29 cellular contexts compared by ENCODE assay signal in genomic region chr1:232503497-232503896, GRCh38.
"Had no signal": no experiment of that assay in that cellular context is flagged by ENCODE, and none has a peak within 500 bp of the region (broad histone marks: within the 10 kb centered on the region; RNA-seq: fewer than 3 reads in every experiment).

No MANE protein-coding gene starts in this region.

- H3K4me2 ChIP-seq: neural progenitor cell had no signal

- H3K27me3 ChIP-seq: neural progenitor cell, ovary, right lobe of liver, sigmoid colon, suprapubic skin, testis, tibial artery, transverse colon, upper lobe of right lung, uterus had no signal

- H3K27me3 Mint-ChIP-seq: progenitor cell of endocrine pancreas, type B pancreatic cell had no signal

- H3K4me3 ChIP-seq: neural progenitor cell, ovary, psoas muscle, right lobe of liver, sigmoid colon, suprapubic skin, testis, tibial artery, transverse colon, upper lobe of right lung, uterus had no signal

- H3K27ac ChIP-seq: neural progenitor cell, ovary, parathyroid adenoma, psoas muscle, right lobe of liver, sigmoid colon, suprapubic skin, testis, tibial artery, transverse colon, upper lobe of right lung, uterus had no signal

- H3K9me3 Mint-ChIP-seq: natural killer cell; nephron; stimulated activated effector memory CD8-positive, alpha-beta T cell treated with anti-CD3 and anti-CD28 coated beads, Interleukin-12 subunit alpha, Interleukin-12 subunit beta, amount 100 ng/mL, for 72 hours; stimulated activated naive CD8-positive, alpha-beta T cell treated with anti-CD3 and anti-CD28 coated beads, Interleukin-15, amount 100 ng/mL, for 72 hours; type B pancreatic cell had no signal

- H3K36me3 ChIP-seq: neural progenitor cell, ovary, right lobe of liver, sigmoid colon, suprapubic skin, tibial artery, transverse colon, upper lobe of right lung, uterus had no signal

- H3K9ac ChIP-seq: neural progenitor cell, parathyroid adenoma had no signal

- H3K79me2 ChIP-seq: parathyroid adenoma had no signal

- H2AFZ ChIP-seq: neural progenitor cell, parathyroid adenoma had no signal

- ATAC-seq: natural killer cell; psoas muscle; right cardiac atrium; right lobe of liver; stimulated activated effector memory CD8-positive, alpha-beta T cell treated with anti-CD3 and anti-CD28 coated beads, Interleukin-12 subunit alpha, Interleukin-12 subunit beta, amount 100 ng/mL, for 72 hours; stimulated activated naive CD8-positive, alpha-beta T cell treated with anti-CD3 and anti-CD28 coated beads, Interleukin-15, amount 100 ng/mL, for 72 hours; stimulated activated naive CD8-positive, alpha-beta T cell treated with anti-CD3 and anti-CD28 coated beads, Interleukin-15, Interleukin-2, amounts not matched to agents 100 U/mL and 50 U/mL, for 24 hours; upper lobe of right lung had no signal

- H3K4me1 ChIP-seq: parathyroid adenoma, right lobe of liver, testis, tibial artery, uterus had no signal

- H3K27ac Mint-ChIP-seq: natural killer cell; nephron; neural progenitor cell; progenitor cell of endocrine pancreas; stimulated activated effector memory CD8-positive, alpha-beta T cell treated with anti-CD3 and anti-CD28 coated beads, Interleukin-12 subunit alpha, Interleukin-12 subunit beta, amount 100 ng/mL, for 72 hours; stimulated activated naive CD8-positive, alpha-beta T cell treated with anti-CD3 and anti-CD28 coated beads, Interleukin-15, amount 100 ng/mL, for 72 hours; type B pancreatic cell had no signal

- H3K36me3 Mint-ChIP-seq: natural killer cell; stimulated activated effector memory CD8-positive, alpha-beta T cell treated with anti-CD3 and anti-CD28 coated beads, Interleukin-12 subunit alpha, Interleukin-12 subunit beta, amount 100 ng/mL, for 72 hours had no signal

- DNase-seq: natural killer cell; occipital lobe; ovary; posterior cingulate gyrus; psoas muscle; right cardiac atrium; right lobe of liver; sigmoid colon; small intestine; stimulated activated CD4-positive, alpha-beta T cell treated with anti-CD3 and anti-CD28 coated beads, Interleukin-15, amount 100 ng/mL, for 24 hours; stimulated activated CD4-positive, alpha-beta T cell treated with anti-CD3 and anti-CD28 coated beads, Interleukin-2, amount 100 ng/mL, for 24 hours; stimulated activated CD4-positive, alpha-beta T cell treated with anti-CD3 and anti-CD28 coated beads, Interleukin-2, amount 100 ng/mL, for 48 hours; stimulated activated CD4-positive, alpha-beta T cell treated with anti-CD3 and anti-CD28 coated beads, Interleukin-4, amount 100 ng/mL, for 24 hours; stimulated activated naive CD4-positive, alpha-beta T cell; stimulated activated naive CD8-positive, alpha-beta T cell treated with anti-CD3 and anti-CD28 coated beads, Interleukin-15, amount 100 ng/mL, for 72 hours; stimulated activated naive CD8-positive, alpha-beta T cell treated with anti-CD3 and anti-CD28 coated beads, Interleukin-15, Interleukin-2, amounts not matched to agents 100 U/mL and 50 U/mL, for 24 hours; substantia nigra; testis; tibial artery; transverse colon; upper lobe of right lung; uterus had no signal

- H3K4me3 Mint-ChIP-seq: natural killer cell; nephron; neural progenitor cell; stimulated activated effector memory CD8-positive, alpha-beta T cell treated with anti-CD3 and anti-CD28 coated beads, Interleukin-12 subunit alpha, Interleukin-12 subunit beta, amount 100 ng/mL, for 72 hours; stimulated activated naive CD8-positive, alpha-beta T cell treated with anti-CD3 and anti-CD28 coated beads, Interleukin-15, amount 100 ng/mL, for 72 hours; type B pancreatic cell had no signal

- H3K9me3 ChIP-seq: ovary, psoas muscle, right lobe of liver, sigmoid colon, suprapubic skin, testis, tibial artery, transverse colon, upper lobe of right lung, uterus had no signal

- FAIRE-seq: small intestine had no signal
